In the genomic region with DNA sequence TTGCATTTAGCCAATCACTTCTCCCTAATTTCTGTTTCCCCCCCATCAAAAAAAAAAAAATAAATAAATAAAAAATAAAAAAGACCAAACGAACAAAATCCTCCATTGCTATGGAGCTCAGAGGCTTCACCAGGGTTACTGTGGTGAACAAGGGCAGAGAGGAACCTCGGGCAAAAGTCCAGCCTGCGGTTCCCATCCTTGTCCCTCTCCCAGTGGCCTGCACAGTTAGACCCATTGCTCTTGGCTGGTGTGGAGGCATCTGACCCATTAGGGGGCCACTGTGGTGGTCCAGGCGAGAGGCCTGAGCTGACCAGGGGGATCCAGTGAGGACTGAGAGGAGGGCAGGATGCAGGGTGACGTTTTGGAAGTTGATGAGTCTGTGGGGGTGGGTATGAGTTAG, we compare ENCODE assay signal across 15 cellular contexts. TPM values are rescaled to one million over a fixed set of nuclear protein-coding genes. Genes with fewer than 3 reads are reported as not detected.
"Had no signal": no experiment of that assay in that cellular context is flagged by ENCODE, and none has a peak within 500 bp of the region (broad histone marks: within the 10 kb centered on the region; RNA-seq: fewer than 3 reads in every experiment).

No MANE protein-coding gene starts in this region.

- H3K27ac Mint-ChIP-seq: activated CD8-positive, alpha-beta T cell treated with anti-CD3 and anti-CD28 coated beads for 36 hours; activated T-cell treated with anti-CD3 and anti-CD28 coated beads, Interleukin-2, amount 50 U/mL, for 72 hours; memory B cell; stimulated activated memory B cell treated with anti-CD40 and anti-IgM and Interleukin-4, amounts not matched to agents 10 μg/mL and 1 μg/mL and 100 μg/mL, for 72 hours; T-helper 1 cell treated with Interleukin-12 subunit alpha and Interleukin-12 subunit beta and Interleukin-4 antibody, amounts not matched to agents 30 μg/mL and 1 μg/mL, for 36 hours had no signal

- H3K4me3 Mint-ChIP-seq: activated CD8-positive, alpha-beta T cell treated with anti-CD3 and anti-CD28 coated beads for 36 hours; activated T-cell treated with anti-CD3 and anti-CD28 coated beads, Interleukin-2, amount 50 U/mL, for 72 hours; memory B cell; neural crest cell; stimulated activated memory B cell treated with anti-CD40 and anti-IgM and Interleukin-4, amounts not matched to agents 10 μg/mL and 1 μg/mL and 100 μg/mL, for 72 hours; T-helper 1 cell treated with Interleukin-12 subunit alpha and Interleukin-12 subunit beta and Interleukin-4 antibody, amounts not matched to agents 30 μg/mL and 1 μg/mL, for 36 hours had no signal

- H3K4me3 ChIP-seq: heart right ventricle, smooth muscle cell, suprapubic skin had no signal

- H3K36me3 Mint-ChIP-seq: memory B cell; stimulated activated memory B cell treated with anti-CD40 and anti-IgM and Interleukin-4, amounts not matched to agents 10 μg/mL and 1 μg/mL and 100 μg/mL, for 72 hours had no signal

- H3K9me3 ChIP-seq: heart right ventricle, suprapubic skin had no signal

- ATAC-seq: activated CD8-positive, alpha-beta T cell treated with anti-CD3 and anti-CD28 coated beads for 36 hours; activated T-cell treated with anti-CD3 and anti-CD28 coated beads, Interleukin-2, amount 50 U/mL, for 72 hours; esophagus mucosa; stimulated activated memory B cell treated with anti-CD40 and anti-IgM and Interleukin-4, amounts not matched to agents 10 μg/mL and 1 μg/mL and 100 μg/mL, for 72 hours had no signal

- H3K36me3 ChIP-seq: heart right ventricle, suprapubic skin had no signal

- DNase-seq: activated CD4-positive, alpha-beta T cell treated with anti-CD3 and anti-CD28 coated beads for 4 hours; activated CD8-positive, alpha-beta memory T cell treated with anti-CD3 and anti-CD28 coated beads, Interleukin-2, amount 50 U/mL, for 4 hours; activated CD8-positive, alpha-beta T cell treated with anti-CD3 and anti-CD28 coated beads for 36 hours; activated T-cell treated with anti-CD3 and anti-CD28 coated beads, Interleukin-2, amount 50 U/mL, for 72 hours; central memory CD4-positive, alpha-beta T cell; foreskin melanocyte; heart right ventricle; islet precursor cell had no signal

- H3K27me3 ChIP-seq: heart right ventricle, suprapubic skin had no signal

- H3K9me3 Mint-ChIP-seq: activated CD8-positive, alpha-beta T cell treated with anti-CD3 and anti-CD28 coated beads for 36 hours; activated T-cell treated with anti-CD3 and anti-CD28 coated beads, Interleukin-2, amount 50 U/mL, for 72 hours; memory B cell; neural crest cell; stimulated activated memory B cell treated with anti-CD40 and anti-IgM and Interleukin-4, amounts not matched to agents 10 μg/mL and 1 μg/mL and 100 μg/mL, for 72 hours; T-helper 1 cell treated with Interleukin-12 subunit alpha and Interleukin-12 subunit beta and Interleukin-4 antibody, amounts not matched to agents 30 μg/mL and 1 μg/mL, for 36 hours had no signal

- H3K4me2 ChIP-seq: smooth muscle cell had no signal

RNA-seq across cellular contexts. Expression of a gene that starts 18.8 kb away (rescaled TPM):
- total RNA-seq: activated CD8-positive, alpha-beta T cell treated with anti-CD3 and anti-CD28 coated beads for 36 hours had no signal
